Comparison of ENCODE assay signal across 11 cellular contexts in genomic region chr2:169393068-169393590, GRCh38. TPM values are rescaled to one million over a fixed set of nuclear protein-coding genes. Genes with fewer than 3 reads are reported as not detected.
DNase-seq lines count a peak whose midpoint lies in the region; ATAC-seq and TF ChIP-seq lines count a peak whose summit lies in the region.
"Had no signal": no experiment of that assay in that cellular context is flagged by ENCODE, and none has a peak within 500 bp of the region (broad histone marks: within the 10 kb centered on the region; RNA-seq: fewer than 3 reads in every experiment).

No MANE protein-coding gene starts in this region.

- no peaks in the 10 kb centered on the region for H3K36me3 ChIP-seq in gastroesophageal sphincter

- ATAC-seq in activated CD8-positive, alpha-beta T cell treated with anti-CD3 and anti-CD28 coated beads for 36 hours, result peak; percentile 60
- no peak for ATAC-seq in activated CD8-positive, alpha-beta T cell treated with anti-CD3 and anti-CD28 coated beads, Interleukin-2, amount 10 ng/mL, durations not matched to agents 7 days and 5 days
- ATAC-seq in HG03045 (IDR thresholded peaks at IDR 0.05; ENCODE audit: unreplicated experiment), result no peak
- ATAC-seq in gastroesophageal sphincter, result no peak
- ATAC-seq: A549 had no signal

- no peak overlapping the region for H3K27ac Mint-ChIP-seq in activated CD8-positive, alpha-beta T cell treated with anti-CD3 and anti-CD28 coated beads for 36 hours
- no peak overlapping the region for H3K27ac Mint-ChIP-seq in activated CD8-positive, alpha-beta T cell treated with anti-CD3 and anti-CD28 coated beads, Interleukin-2, amount 10 ng/mL, durations not matched to agents 7 days and 5 days
- H3K27ac Mint-ChIP-seq in MCF 10A (ENCODE audit: low read depth, unreplicated experiment), result no peak overlapping the region

- H3K4me3 Mint-ChIP-seq in activated CD8-positive, alpha-beta T cell treated with anti-CD3 and anti-CD28 coated beads for 36 hours, result no peak overlapping the region
- no peak overlapping the region for H3K4me3 Mint-ChIP-seq in activated CD8-positive, alpha-beta T cell treated with anti-CD3 and anti-CD28 coated beads, Interleukin-2, amount 10 ng/mL, durations not matched to agents 7 days and 5 days
- peak overlapping the region; percentile 19 for H3K4me3 Mint-ChIP-seq in MCF 10A (ENCODE audit: unreplicated experiment)

- 40 to 53% methylated on average over 7 of the region's 7 CpGs for WGBS in gastroesophageal sphincter (ENCODE audit: low coverage in 1 of 2), 2 donors

- CTCF ChIA-PET in activated CD8-positive, alpha-beta T cell treated with anti-CD3 and anti-CD28 coated beads for 36 hours (lab: Charles Lee), result interaction anchor here (0.8 to 1.1 kb wide), 2 partner anchors 8 to 284 kb away, joined by 3 read pairs; no protein-coding TSS in a partner anchor
- CTCF ChIA-PET in activated CD8-positive, alpha-beta T cell treated with anti-CD3 and anti-CD28 coated beads, Interleukin-2, amount 10 ng/mL, durations not matched to agents 7 days and 5 days (lab: Charles Lee), result interaction anchor here (1.5 kb wide), 1 partner anchor 50 kb away, joined by 3 read pairs; no protein-coding TSS in a partner anchor
- CTCF ChIA-PET in MCF 10A (lab: Yijun Ruan, JAX), result interaction anchor here (0.9 to 1.7 kb wide), 4 partner anchors 172 to 283 kb away, joined by 3 to 11 read pairs (median 3); no protein-coding TSS in a partner anchor

- H3K27ac ChIP-seq in gastroesophageal sphincter, result no peak overlapping the region
- H3K27ac ChIP-seq: A549, coronary artery had no signal

- no peak for TF ChIP-seq CTCF in activated CD8-positive, alpha-beta T cell treated with anti-CD3 and anti-CD28 coated beads for 36 hours (IDR thresholded peaks at IDR 0.05)
- no peak for TF ChIP-seq CTCF in MCF 10A (IDR thresholded peaks at IDR 0.05; ENCODE audit: unreplicated experiment)
- TF ChIP-seq CTCF in gastroesophageal sphincter (IDR thresholded peaks at IDR 0.05), result no peak

- intact Hi-C loops in activated CD8-positive, alpha-beta T cell treated with anti-CD3 and anti-CD28 coated beads for 36 hours (cut with micrococcal nuclease), result no loop called here
- intact Hi-C loops in MCF 10A (cut with micrococcal nuclease), result no loop called here

- H3K4me1 Mint-ChIP-seq in activated CD8-positive, alpha-beta T cell treated with anti-CD3 and anti-CD28 coated beads for 36 hours (ENCODE audit: low read depth), result peaks cover 3% of the 10 kb centered on the region
- peaks cover 4% of the 10 kb centered on the region for H3K4me1 Mint-ChIP-seq in activated CD8-positive, alpha-beta T cell treated with anti-CD3 and anti-CD28 coated beads, Interleukin-2, amount 10 ng/mL, durations not matched to agents 7 days and 5 days (ENCODE audit: low read depth)
- H3K4me1 Mint-ChIP-seq in MCF 10A (ENCODE audit: insufficient read depth, unreplicated experiment), result peaks cover 6% of the 10 kb centered on the region

- no peaks in the 10 kb centered on the region for H3K9me3 Mint-ChIP-seq in activated CD8-positive, alpha-beta T cell treated with anti-CD3 and anti-CD28 coated beads for 36 hours
- no peaks in the 10 kb centered on the region for H3K9me3 Mint-ChIP-seq in activated CD8-positive, alpha-beta T cell treated with anti-CD3 and anti-CD28 coated beads, Interleukin-2, amount 10 ng/mL, durations not matched to agents 7 days and 5 days (ENCODE audit: insufficient read depth)
- no peaks in the 10 kb centered on the region for H3K9me3 Mint-ChIP-seq in MCF 10A (ENCODE audit: unreplicated experiment)

- peak; percentile 17 for DNase-seq in activated CD8-positive, alpha-beta T cell treated with anti-CD3 and anti-CD28 coated beads for 36 hours
- no peak for DNase-seq in activated CD8-positive, alpha-beta T cell treated with anti-CD3 and anti-CD28 coated beads, Interleukin-2, amount 10 ng/mL, durations not matched to agents 7 days and 5 days
- DNase-seq in HT-29 (ENCODE audit: low spot score), result peak; percentile 31
- peak; percentile 6 for DNase-seq in MCF 10A (ENCODE audit: unreplicated experiment)
- no peak for DNase-seq in dedifferentiated amniotic fluid mesenchymal stem cell (ENCODE audit: extremely low spot score)
- no peak for DNase-seq in NCI-H524 treated with DMSO at 0.1 percent for 48 hours (lab: John Stamatoyannopoulos, UW)
- DNase-seq: SHP77 had no signal

- no peaks in the 10 kb centered on the region for H3K4me1 ChIP-seq in gastroesophageal sphincter
- H3K4me1 ChIP-seq: A549 had no signal

- no peaks in the 10 kb centered on the region for H3K9me3 ChIP-seq in gastroesophageal sphincter
- H3K9me3 ChIP-seq: A549 had no signal

- H3K4me3 ChIP-seq in gastroesophageal sphincter, result no peak overlapping the region
- H3K4me3 ChIP-seq: A549, coronary artery had no signal

- TF ChIP-seq EP300 in gastroesophageal sphincter (IDR thresholded peaks at IDR 0.05), result no peak

- POLR2A ChIA-PET in activated CD8-positive, alpha-beta T cell treated with anti-CD3 and anti-CD28 coated beads for 36 hours (lab: Charles Lee), result no interaction called here
- POLR2A ChIA-PET in activated CD8-positive, alpha-beta T cell treated with anti-CD3 and anti-CD28 coated beads, Interleukin-2, amount 10 ng/mL, durations not matched to agents 7 days and 5 days (lab: Charles Lee), result no interaction called here
- POLR2A ChIA-PET in MCF 10A (lab: Yijun Ruan, JAX), result interaction anchor here (0.5 to 1.0 kb wide), 3 partner anchors 336 to 904 kb away, joined by 3 to 4 read pairs (median 4); no protein-coding TSS in a partner anchor

- H3K27me3 Mint-ChIP-seq in activated CD8-positive, alpha-beta T cell treated with anti-CD3 and anti-CD28 coated beads for 36 hours, result peaks cover 13% of the 10 kb centered on the region
- peaks cover 17% of the 10 kb centered on the region for H3K27me3 Mint-ChIP-seq in activated CD8-positive, alpha-beta T cell treated with anti-CD3 and anti-CD28 coated beads, Interleukin-2, amount 10 ng/mL, durations not matched to agents 7 days and 5 days (ENCODE audit: low read depth)
- peaks cover 40% of the 10 kb centered on the region for H3K27me3 Mint-ChIP-seq in MCF 10A (ENCODE audit: insufficient read depth, unreplicated experiment)

- TF ChIP-seq POLR2A in gastroesophageal sphincter (IDR thresholded peaks at IDR 0.05), result no peak

- no peaks in the 10 kb centered on the region for H3K27me3 ChIP-seq in gastroesophageal sphincter

- H3K36me3 Mint-ChIP-seq in activated CD8-positive, alpha-beta T cell treated with anti-CD3 and anti-CD28 coated beads for 36 hours (ENCODE audit: low read depth), result no peaks in the 10 kb centered on the region
- no peaks in the 10 kb centered on the region for H3K36me3 Mint-ChIP-seq in activated CD8-positive, alpha-beta T cell treated with anti-CD3 and anti-CD28 coated beads, Interleukin-2, amount 10 ng/mL, durations not matched to agents 7 days and 5 days (ENCODE audit: low read depth)
- peaks cover 5% of the 10 kb centered on the region for H3K36me3 Mint-ChIP-seq in MCF 10A (ENCODE audit: insufficient read depth, unreplicated experiment)

- BruUV-seq in MCF 10A (replicated peaks; lab: Mats Ljungman, UMichigan), result no TSS peak

RNA-seq across cellular contexts. Expression of gene LRP2, which starts 30.8 kb away (rescaled TPM):
- total RNA-seq in activated CD8-positive, alpha-beta T cell treated with anti-CD3 and anti-CD28 coated beads for 36 hours, result 1 to 10 TPM; 1.8 to 2.2 TPM
- under 1 TPM; 0.03 to 0.21 TPM for total RNA-seq in activated CD8-positive, alpha-beta T cell treated with anti-CD3 and anti-CD28 coated beads, Interleukin-2, amount 10 ng/mL, durations not matched to agents 7 days and 5 days
- total RNA-seq in HT-29 (2014; rRNA removed; shearing (Covaris generic)), result not detected in 2 replicates
- total RNA-seq in MCF 10A (2022), result 0.02 and 0.07 TPM in 2 replicates
- total RNA-seq in gastroesophageal sphincter, result not detected

Comparison
In these comparisons a context has a peak if more than half of its experiments do, and no peak if none do; other contexts are left out.
1. DNase-seq: peak in activated CD8-positive, alpha-beta T cell treated with anti-CD3 and anti-CD28 coated beads for 36 hours (single experiment), HT-29 (single experiment) and MCF 10A (single experiment); none in activated CD8-positive, alpha-beta T cell treated with anti-CD3 and anti-CD28 coated beads, Interleukin-2, amount 10 ng/mL, durations not matched to agents 7 days and 5 days (single experiment), dedifferentiated amniotic fluid mesenchymal stem cell (single experiment) and NCI-H524 treated with DMSO at 0.1 percent for 48 hours (single experiment).